Comparison of ENCODE assay signal across 10 cellular contexts in the genomic region with DNA sequence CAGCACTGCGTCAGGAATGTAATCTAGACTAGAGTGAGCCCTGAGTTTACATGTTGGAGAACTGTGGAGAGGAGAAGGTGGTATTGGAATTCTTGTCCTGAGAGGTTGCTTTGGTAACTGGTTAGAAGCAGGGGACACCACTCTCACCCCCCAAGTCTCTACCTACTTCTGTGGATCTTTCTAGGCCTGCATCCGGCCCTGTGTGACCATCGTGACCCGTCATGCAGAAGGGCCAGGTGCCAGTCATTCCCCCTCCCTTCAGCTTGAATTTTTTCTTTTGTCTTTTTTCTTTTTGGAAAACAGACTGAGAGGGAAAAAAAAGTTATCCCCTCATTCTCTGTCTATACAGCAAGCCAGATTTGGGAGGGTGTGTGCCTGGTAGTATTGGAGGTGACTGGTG. TPM values are rescaled to one million over a fixed set of nuclear protein-coding genes. Genes with fewer than 3 reads are reported as not detected.
A peak's percentile ranks its signal among the peaks of the same experiment; 100 is the strongest.
DNase-seq lines count a peak whose midpoint lies in the region; ATAC-seq, FAIRE-seq and TF ChIP-seq lines count a peak whose summit lies in the region.
"Had no signal": no experiment of that assay in that cellular context is flagged by ENCODE, and none has a peak within 500 bp of the region (broad histone marks: within the 10 kb centered on the region; RNA-seq: fewer than 3 reads in every experiment).

No MANE protein-coding gene starts in this region.

- no peak for TF ChIP-seq RAD21 in liver (IDR thresholded peaks at IDR 0.05)

- peak overlapping the region in 1 of 2 donors; percentile 42 for H3K9ac ChIP-seq in liver (ENCODE audit: low read depth in 1 of 2, low read length in 2 of 2)

- intact Hi-C loops in thyroid gland (cut with DNase I) (no loop called here), testis (cut with DNase I; ENCODE audit: low total_unique reads) (no loop called here)

- H3K4me1 ChIP-seq in liver (ENCODE audit: control insufficient read depth in 4 of 4, insufficient read depth in 4 of 4, low read length in 3 of 4) = peaks cover 14 to 62% (median 46%) of the 10 kb centered on the region in 4 donors
- peaks cover 75 to 86% of the 10 kb centered on the region in 2 donors for H3K4me1 ChIP-seq in thyroid gland
- H3K4me1 ChIP-seq in testis = peaks cover 22% of the 10 kb centered on the region

- H3K36me3 ChIP-seq in MG63 = peaks cover 82% of the 10 kb centered on the region
- no peaks in the 10 kb centered on the region for H3K36me3 ChIP-seq in liver (ENCODE audit: control insufficient read depth in 4 of 4, insufficient read depth in 3 of 4, low read depth in 1 of 4, low read length in 3 of 4)
- H3K36me3 ChIP-seq in thyroid gland = no peaks in the 10 kb centered on the region
- no peaks in the 10 kb centered on the region for H3K36me3 ChIP-seq in testis (ENCODE audit: low read depth, missing control alignments)

- H3K9me3 ChIP-seq in MG63 = no peaks in the 10 kb centered on the region
- no peaks in the 10 kb centered on the region for H3K9me3 ChIP-seq in liver (ENCODE audit: control insufficient read depth in 4 of 4, low read length in 3 of 4)
- H3K9me3 ChIP-seq in thyroid gland = no peaks in the 10 kb centered on the region
- no peaks in the 10 kb centered on the region for H3K9me3 ChIP-seq in testis

- H3K27ac ChIP-seq in liver (ENCODE audit: low read depth in 1 of 2, low read length in 2 of 2) (peak overlapping the region; percentile 36 to 44), thyroid gland (peak overlapping the region; percentile 76 to 91 (median 81)), testis (peak overlapping the region in 1 of 2 donors; percentile 88)

- ATAC-seq in HG02884 (IDR thresholded peaks at IDR 0.05; ENCODE audit: unreplicated experiment) = no peak

- TF ChIP-seq CTCF in cardiac fibroblast (IDR thresholded peaks at IDR 0.05; ENCODE audit: low read depth, low read length) = no peak
- TF ChIP-seq CTCF in liver (IDR thresholded peaks at IDR 0.05; ENCODE audit: low read depth, low read length, missing input control) = no peak
- no peak for TF ChIP-seq CTCF in thyroid gland (IDR thresholded peaks at IDR 0.05)
- TF ChIP-seq CTCF in testis (IDR thresholded peaks at IDR 0.05) = no peak

- H3K4me3 ChIP-seq in MG63 = peak overlapping the region; percentile 43
- peak overlapping the region; percentile 55 to 59 for H3K4me3 ChIP-seq in cardiac fibroblast (replicated peaks in 1 of 2; ENCODE audit: low read depth in 2 of 2, low read length in 2 of 2)
- H3K4me3 ChIP-seq in liver (ENCODE audit: low read depth in 1 of 3, low read length in 3 of 3) = no peak overlapping the region
- no peak overlapping the region for H3K4me3 ChIP-seq in thyroid gland (replicated peaks in 1 of 3)
- H3K4me3 ChIP-seq in testis = no peak overlapping the region

- WGBS in liver = 54% methylated on average over 4 of the region's 4 CpGs
- WGBS in thyroid gland, 2 donors = 32 to 53% methylated on average over 4 of the region's 4 CpGs
- WGBS in testis, 2 donors = 51 to 63% methylated on average over 4 of the region's 4 CpGs

- H3K27me3 ChIP-seq in MG63 = no peaks in the 10 kb centered on the region
- H3K27me3 ChIP-seq in liver (ENCODE audit: control insufficient read depth in 4 of 4, insufficient read depth in 4 of 4, low read length in 3 of 4) = no peaks in the 10 kb centered on the region
- H3K27me3 ChIP-seq in thyroid gland = no peaks in the 10 kb centered on the region
- H3K27me3 ChIP-seq in testis = no peaks in the 10 kb centered on the region

- FAIRE-seq in GM12891 (lab: Jason Lieb, UNC) = no peak
- FAIRE-seq: GM12892 had no signal

- TF ChIP-seq POLR2A in thyroid gland (IDR thresholded peaks at IDR 0.05) (no peak), GM12891 (IDR thresholded peaks at IDR 0.05; ENCODE audit: low read depth, low read length) (no peak), testis (IDR thresholded peaks at IDR 0.05) (no peak)

- DNase-seq in MG63 (no peak), cardiac fibroblast (ENCODE audit: low read depth in 2 of 2) (no peak), thyroid gland (no peak), GM12891 (ENCODE audit: insufficient read length, low spot score) (no peak), testis (no peak)
- no peak for DNase-seq in stimulated activated CD4-positive, alpha-beta T cell treated with anti-CD3 and anti-CD28 coated beads, Interleukin-2, amount 100 ng/mL, for 48 hours
- DNase-seq: activated naive CD8-positive, alpha-beta T cell treated with anti-CD3 and anti-CD28 coated beads for 36 hours had no signal

TF ChIP-seq in liver, 16 proteins besides CTCF, POLR2A, EP300 and RAD21:
- TF ChIP-seq FOXA2 (IDR thresholded peaks at IDR 0.05) = no peak
- TF ChIP-seq HNF4G (IDR thresholded peaks at IDR 0.05) = no peak
- no peak for TF ChIP-seq YY1 (IDR thresholded peaks at IDR 0.05)
- TF ChIP-seq SP1 (IDR thresholded peaks at IDR 0.05) = no peak
- TF ChIP-seq EGR1 (IDR thresholded peaks at IDR 0.05; ENCODE audit: low read depth in 2 of 2) = no peak
- no peak for TF ChIP-seq JUND (IDR thresholded peaks at IDR 0.05)

TF ChIP-seq in GM12891, 5 proteins besides CTCF, POLR2A, EP300 and RAD21:
- no peak for TF ChIP-seq PAX5 (IDR thresholded peaks at IDR 0.05; ENCODE audit: insufficient read depth, low read length, severe bottlenecking)
- TF ChIP-seq TAF1 (IDR thresholded peaks at IDR 0.05; ENCODE audit: low read depth, low read length) = no peak
- no peak for TF ChIP-seq SPI1 (IDR thresholded peaks at IDR 0.05; ENCODE audit: low read depth, low read length)
- no peak for TF ChIP-seq POLR2AphosphoS5 (IDR thresholded peaks at IDR 0.05; ENCODE audit: low read depth, low read length)
- no peak for TF ChIP-seq POU2F2 (IDR thresholded peaks at IDR 0.05; ENCODE audit: low read depth, low read length)

RNA-seq across cellular contexts. Expression of a gene that starts 31.8 kb away (rescaled TPM):
- total RNA-seq in MG63 (2014; rRNA removed; shearing (Covaris generic); ENCODE audit: low replicate concordance) = 53.9 and 78.0 TPM in 2 replicates
- total RNA-seq in liver (10 to 100 TPM; 10.3 to 18.4 TPM), thyroid gland (10 to 100 TPM; 38.8 to 70.2 (median 62.4) TPM), testis (10 to 100 TPM; 51.7 to 62.4 TPM)
- polyA plus RNA-seq in liver (10 to 100 TPM in 1 of 2 donors, 1 to 10 TPM in 1; 3.3 to 14.8 TPM), testis (ENCODE audit: insufficient read depth, low read depth, low replicate concordance) (47.4 TPM)
- 0.30 TPM for polyA plus RNA-seq in GM12891 (2012; ENCODE audit: low read depth, missing spikeins)

RNA-seq across cellular contexts. Expression of a gene that starts 57.7 kb away (rescaled TPM):
- total RNA-seq in MG63 (2014; rRNA removed; shearing (Covaris generic); ENCODE audit: low replicate concordance) = 0.33 and 1.2 TPM in 2 replicates
- total RNA-seq in liver (under 1 TPM in 1 of 2 donors, not detected in 1; 0.23 TPM), thyroid gland (under 1 TPM in 2 of 4 donors, not detected in 2; 0.40 to 0.45 TPM), testis (1 to 10 TPM; 1.4 to 2.8 TPM)
- polyA plus RNA-seq in liver (not detected), testis (ENCODE audit: insufficient read depth, low read depth, low replicate concordance) (0.16 TPM)
- not detected for polyA plus RNA-seq in GM12891 (2012; ENCODE audit: low read depth, missing spikeins)
- total RNA-seq: activated naive CD8-positive, alpha-beta T cell treated with anti-CD3 and anti-CD28 coated beads for 36 hours had no signal

Comparison
In these comparisons a context has a peak if more than half of its experiments do, and no peak if none do; other contexts are left out.
1. H3K4me3 ChIP-seq: peak in MG63 (single experiment) and cardiac fibroblast (2 of 2); none in liver (0 of 3), thyroid gland (0 of 3) and testis (0 of 2).